Comparison of ENCODE assay signal across 1 cellular context in genomic region chr17:7573324-7574080, GRCh38.
TF ChIP-seq lines count a peak whose summit lies in the region.

No MANE protein-coding gene starts in this region.

TF ChIP-seq in HepG2, 621 proteins besides CTCF, POLR2A, EP300 and RAD21 (continued from another document and continues in another):
- TF ChIP-seq SNAPC4 (CRISPR knock-in tag; IDR thresholded peaks at IDR 0.05) (no peak), TGIF2 (CRISPR knock-in tag; IDR thresholded peaks at IDR 0.05) (peak; percentile 91; the same call in 1 of the 2 replicates), TARDBP (CRISPR knock-in tag; IDR thresholded peaks at IDR 0.05) (peak; percentile 85), MNT (IDR thresholded peaks at IDR 0.05) (peak; percentile 71), MXD3 (CRISPR knock-in tag; IDR thresholded peaks at IDR 0.05) (peak; percentile 89), CREB1 (IDR thresholded peaks at IDR 0.05) (peak; percentile 69; the same call in 1 of the 2 replicates), CREB1 (CRISPR knock-in tag; IDR thresholded peaks at IDR 0.05) (peak; percentile 72), CEBPB (IDR thresholded peaks at IDR 0.05; ENCODE audit: borderline replicate concordance, low read depth, low read length) (peak; percentile 99), KDM4B (CRISPR knock-in tag; IDR thresholded peaks at IDR 0.05) (peak; percentile 90; the same call in 1 of the 2 replicates), JUNB (CRISPR knock-in tag; IDR thresholded peaks at IDR 0.05; ENCODE audit: borderline replicate concordance) (no peak), ZNF331 (CRISPR knock-in tag; IDR thresholded peaks at IDR 0.05) (peak; percentile 31; the same call in 1 of the 2 replicates), AKNA (CRISPR knock-in tag; IDR thresholded peaks at IDR 0.05; ENCODE audit: borderline replicate concordance) (no peak), ZNF772 (CRISPR knock-in tag; IDR thresholded peaks at IDR 0.05) (0 out of 2 replicates have a peak, but pooled peaks have one; percentile 6), ZFP91 (CRISPR knock-in tag; IDR thresholded peaks at IDR 0.05; ENCODE audit: borderline replicate concordance) (peak; percentile 49), U2AF1 (optimal IDR thresholded peaks at IDR 0.05; ENCODE audit: low read depth, low read length) (peak; percentile 95), MIER3 (CRISPR knock-in tag; IDR thresholded peaks at IDR 0.05; ENCODE audit: borderline replicate concordance) (peak; percentile 62; the same call in 1 of the 2 replicates), ZBTB14 (CRISPR knock-in tag; IDR thresholded peaks at IDR 0.05) (no peak; the same call in none of the 2 replicates), ZNF232 (CRISPR knock-in tag; IDR thresholded peaks at IDR 0.05; ENCODE audit: borderline replicate concordance) (peak; percentile 47; the same call in 1 of the 2 replicates), RBM39 (IDR thresholded peaks at IDR 0.05; ENCODE audit: low read depth, low read length, poor library complexity, severe bottlenecking) (peak; percentile 73), RBFOX2 (IDR thresholded peaks at IDR 0.05; ENCODE audit: low read depth, low read length) (peak; percentile 83), CBX5 (CRISPR knock-in tag; IDR thresholded peaks at IDR 0.05; ENCODE audit: borderline replicate concordance) (peak; percentile 31; the same call in 1 of the 2 replicates), TCF12 (IDR thresholded peaks at IDR 0.05) (no peak), TCF12 (CRISPR knock-in tag; IDR thresholded peaks at IDR 0.05) (no peak), SPEN (CRISPR knock-in tag; IDR thresholded peaks at IDR 0.05; ENCODE audit: low read depth) (peak; percentile 94), MIER2 (CRISPR knock-in tag; IDR thresholded peaks at IDR 0.05) (0 out of 2 replicates have a peak, but pooled peaks have one; percentile 32), ATF4 (CRISPR knock-in tag; IDR thresholded peaks at IDR 0.05) (peak in 1 of 2 experiments; percentile 27; a peak in 1 of 4 replicates), MEIS2 (CRISPR knock-in tag; IDR thresholded peaks at IDR 0.05) (peak; percentile 66; the same call in 1 of the 2 replicates), ZBTB21 (CRISPR knock-in tag; IDR thresholded peaks at IDR 0.05) (peak; percentile 15; the same call in 1 of the 2 replicates), BRD4 (CRISPR knock-in tag; IDR thresholded peaks at IDR 0.05) (peak; percentile 66), ZNF768 (CRISPR knock-in tag; IDR thresholded peaks at IDR 0.05) (peak; percentile 53; the same call in 1 of the 2 replicates), MYC (CRISPR knock-in tag; IDR thresholded peaks at IDR 0.05; ENCODE audit: borderline replicate concordance) (peak; percentile 99), MLLT10 (CRISPR knock-in tag; IDR thresholded peaks at IDR 0.05) (no peak)
- TF ChIP-seq, protein P1, sequence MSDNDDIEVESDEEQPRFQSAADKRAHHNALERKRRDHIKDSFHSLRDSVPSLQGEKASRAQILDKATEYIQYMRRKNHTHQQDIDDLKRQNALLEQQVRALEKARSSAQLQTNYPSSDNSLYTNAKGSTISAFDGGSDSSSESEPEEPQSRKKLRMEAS (IDR thresholded peaks at IDR 0.05), result peak; percentile 96
- TF ChIP-seq, protein P2, sequence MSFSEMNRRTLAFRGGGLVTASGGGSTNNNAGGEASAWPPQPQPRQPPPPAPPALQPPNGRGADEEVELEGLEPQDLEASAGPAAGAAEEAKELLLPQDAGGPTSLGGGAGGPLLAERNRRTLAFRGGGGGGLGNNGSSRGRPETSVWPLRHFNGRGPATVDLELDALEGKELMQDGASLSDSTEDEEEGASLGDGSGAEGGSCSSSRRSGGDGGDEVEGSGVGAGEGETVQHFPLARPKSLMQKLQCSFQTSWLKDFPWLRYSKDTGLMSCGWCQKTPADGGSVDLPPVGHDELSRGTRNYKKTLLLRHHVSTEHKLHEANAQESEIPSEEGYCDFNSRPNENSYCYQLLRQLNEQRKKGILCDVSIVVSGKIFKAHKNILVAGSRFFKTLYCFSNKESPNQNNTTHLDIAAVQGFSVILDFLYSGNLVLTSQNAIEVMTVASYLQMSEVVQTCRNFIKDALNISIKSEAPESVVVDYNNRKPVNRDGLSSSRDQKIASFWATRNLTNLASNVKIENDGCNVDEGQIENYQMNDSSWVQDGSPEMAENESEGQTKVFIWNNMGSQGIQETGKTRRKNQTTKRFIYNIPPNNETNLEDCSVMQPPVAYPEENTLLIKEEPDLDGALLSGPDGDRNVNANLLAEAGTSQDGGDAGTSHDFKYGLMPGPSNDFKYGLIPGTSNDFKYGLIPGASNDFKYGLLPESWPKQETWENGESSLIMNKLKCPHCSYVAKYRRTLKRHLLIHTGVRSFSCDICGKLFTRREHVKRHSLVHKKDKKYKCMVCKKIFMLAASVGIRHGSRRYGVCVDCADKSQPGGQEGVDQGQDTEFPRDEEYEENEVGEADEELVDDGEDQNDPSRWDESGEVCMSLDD (CRISPR knock-in tag; IDR thresholded peaks at IDR 0.05; ENCODE audit: borderline replicate concordance), result 0 out of 2 replicates have a peak, but pooled peaks have one; percentile 42
- TF ChIP-seq, protein P3, sequence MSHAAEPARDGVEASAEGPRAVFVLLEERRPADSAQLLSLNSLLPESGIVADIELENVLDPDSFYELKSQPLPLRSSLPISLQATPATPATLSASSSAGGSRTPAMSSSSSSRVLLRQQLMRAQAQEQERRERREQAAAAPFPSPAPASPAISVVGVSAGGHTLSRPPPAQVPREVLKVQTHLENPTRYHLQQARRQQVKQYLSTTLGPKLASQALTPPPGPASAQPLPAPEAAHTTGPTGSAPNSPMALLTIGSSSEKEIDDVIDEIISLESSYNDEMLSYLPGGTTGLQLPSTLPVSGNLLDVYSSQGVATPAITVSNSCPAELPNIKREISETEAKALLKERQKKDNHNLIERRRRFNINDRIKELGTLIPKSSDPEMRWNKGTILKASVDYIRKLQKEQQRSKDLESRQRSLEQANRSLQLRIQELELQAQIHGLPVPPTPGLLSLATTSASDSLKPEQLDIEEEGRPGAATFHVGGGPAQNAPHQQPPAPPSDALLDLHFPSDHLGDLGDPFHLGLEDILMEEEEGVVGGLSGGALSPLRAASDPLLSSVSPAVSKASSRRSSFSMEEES (CRISPR knock-in tag; IDR thresholded peaks at IDR 0.05), result peak; percentile 45; the same call in 1 of the 2 replicates
